In genomic region chr3:196711838-196712513, GRCh38 we compare ENCODE assay signal across 8 cellular contexts. TPM values are rescaled to one million over a fixed set of nuclear protein-coding genes. Genes with fewer than 3 reads are reported as not detected.
A peak's percentile ranks its signal among the peaks of the same experiment; 100 is the strongest.
DNase-seq lines count a peak whose midpoint lies in the region; ATAC-seq and TF ChIP-seq lines count a peak whose summit lies in the region.

Gene CEP19 (minus strand): TSS chr3:196712250. CDS start chr3:196708657, 3,593 bp downstream.
Gene PIGX (plus strand): TSS chr3:196712377.

- peaks cover 25% of the 10 kb centered on the region for H3K4me1 Mint-ChIP-seq in CD14-positive monocyte

- H3K27me3 Mint-ChIP-seq in CD14-positive monocyte (ENCODE audit: low read depth in 3 of 3) = peaks cover 0 to 1% (median 0%) of the 10 kb centered on the region in 3 donors

- H3K27me3 ChIP-seq in dorsolateral prefrontal cortex (no peaks in the 10 kb centered on the region), lower lobe of right lung (ENCODE audit: low read depth) (no peaks in the 10 kb centered on the region)

- no peaks in the 10 kb centered on the region for H3K9me3 Mint-ChIP-seq in CD14-positive monocyte

- H3K36me3 Mint-ChIP-seq in CD14-positive monocyte = peaks cover 19 to 20% of the 10 kb centered on the region in 2 donors

- DNase-seq in CD14-positive monocyte (ENCODE audit: low spot score) = peak; percentile 70
- peak; percentile 96 for DNase-seq in NCI-H69 (lab: John Stamatoyannopoulos, UW)
- DNase-seq in activated CD4-positive, alpha-beta T cell treated with anti-CD3 and anti-CD28 coated beads, Interleukin-2, amount 50 U/mL, for 48 hours = peak; percentile 88 to 91
- DNase-seq in dorsolateral prefrontal cortex = peak; percentile 78 to 95 (median 86)
- peak; percentile 89 for DNase-seq in lower lobe of right lung
- peak; percentile 77 to 80 (median 79) for DNase-seq in stimulated activated CD4-positive, alpha-beta T cell treated with anti-CD3 and anti-CD28 coated beads, TNF-alpha, amount 100 ng/mL, for 1 hour (ENCODE audit: low read depth in 3 of 3, low spot score in 1 of 3)

- H3K4me3 ChIP-seq in dorsolateral prefrontal cortex (peak within 1 kb of the TSS; percentile 61 to 98 (median 90)), lower lobe of right lung (peak within 1 kb of the TSS; percentile 83)

- peak; percentile 66 for ATAC-seq in GM19372 (IDR thresholded peaks at IDR 0.05; ENCODE audit: low read depth, unreplicated experiment)
- ATAC-seq in HG03520 (IDR thresholded peaks at IDR 0.05; ENCODE audit: unreplicated experiment) = peak; percentile 67
- peak; percentile 98 to 99 for ATAC-seq in lower lobe of right lung

- H3K36me3 ChIP-seq in lower lobe of right lung = no peaks in the 10 kb centered on the region

- H3K27ac ChIP-seq in dorsolateral prefrontal cortex (peak within 1 kb of the TSS; percentile 39 to 97 (median 90)), lower lobe of right lung (peak within 1 kb of the TSS; percentile 91)

- H3K4me3 Mint-ChIP-seq in CD14-positive monocyte = peak within 1 kb of the TSS; percentile 90 to 98

- intact Hi-C loops in CD14-positive monocyte (cut with micrococcal nuclease) = no loop called here
- intact Hi-C loops in dorsolateral prefrontal cortex (cut with DNase I) = loop anchor here (2.0 to 10.0 kb wide), 5 partner anchors 27 to 233 kb away; partner anchors contain the start of genes NCBP2 (in 2 of the 2), PAK2 (in 1 of the 2) and SENP5 (in 1 of the 2)
- intact Hi-C loops in lower lobe of right lung (cut with DNase I) = no loop called here

- TF ChIP-seq CTCF in CD14-positive monocyte (IDR thresholded peaks at IDR 0.05) (no peak), dorsolateral prefrontal cortex (IDR thresholded peaks at IDR 0.05 in 54 of 56, conservative IDR thresholded peaks at IDR 0.05 in 2 of 56; ENCODE audit: low read depth in 1 of 56, partially characterized antibody in 56 of 56) (peak in 40 of 56 donors; percentile 8 to 65 (median 32)), lower lobe of right lung (IDR thresholded peaks at IDR 0.05) (peak; percentile 8)

- H3K9me3 ChIP-seq in lower lobe of right lung = no peaks in the 10 kb centered on the region

- peak within 1 kb of the TSS; percentile 89 to 97 (median 93) for H3K27ac Mint-ChIP-seq in CD14-positive monocyte

- H3K4me1 ChIP-seq in lower lobe of right lung = peaks cover 14% of the 10 kb centered on the region

RNA-seq across cellular contexts. Expression of gene CEP19, which starts in this region (rescaled TPM):
- polyA plus RNA-seq in CD14-positive monocyte = 1 to 10 TPM; 2.7 to 3.2 TPM
- total RNA-seq in dorsolateral prefrontal cortex (10 to 100 TPM in 35 of 120 experiments, 1 to 10 TPM in 85; 2.8 to 14.6 (median 8.6) TPM), lower lobe of right lung (2.2 TPM)

RNA-seq across cellular contexts. Expression of gene PIGX, which starts in this region (rescaled TPM):
- 10 to 100 TPM; 29.8 to 44.9 TPM for polyA plus RNA-seq in CD14-positive monocyte
- 10 to 100 TPM; 23.5 to 51.0 (median 37.0) TPM for total RNA-seq in dorsolateral prefrontal cortex
- total RNA-seq in lower lobe of right lung = 14.1 TPM

Comparison
In these comparisons a context has a peak if more than half of its experiments do, and no peak if none do; other contexts are left out.
1. Peak in every context shown above with its lines: DNase-seq, ATAC-seq, H3K4me3 ChIP-seq and H3K27ac ChIP-seq.
2. intact Hi-C loops: an anchor here in dorsolateral prefrontal cortex (2.0 to 10.0 kb wide); none called in CD14-positive monocyte and lower lobe of right lung.